In genomic region chr22:23376256-23376655, GRCh38 we compare ENCODE assay signal across 8 cellular contexts.
DNase-seq lines count a peak whose midpoint lies in the region; ATAC-seq and TF ChIP-seq lines count a peak whose summit lies in the region.

No MANE protein-coding gene starts in this region.

- H3K4me1 ChIP-seq in esophagus squamous epithelium (no peaks in the 10 kb centered on the region), psoas muscle (no peaks in the 10 kb centered on the region)

- CTCF ChIA-PET in AG04449 (lab: Yijun Ruan, JAX) = interaction anchor here (1.2 to 6.4 kb wide), 4 partner anchors 8 to 419 kb away, joined by 3 to 67 read pairs (median 4); no protein-coding TSS in a partner anchor

- no peak for TF ChIP-seq POLR2A in esophagus squamous epithelium (IDR thresholded peaks at IDR 0.05)

- H3K36me3 Mint-ChIP-seq in type B pancreatic cell = no peaks in the 10 kb centered on the region

- H3K4me3 ChIP-seq in AG04449 (ENCODE audit: low read depth, low read length) (no peak overlapping the region), fibroblast of the aortic adventitia (ENCODE audit: low read depth, low read length) (no peak overlapping the region), esophagus squamous epithelium (no peak overlapping the region), psoas muscle (no peak overlapping the region)

- peak; percentile 24 for TF ChIP-seq CTCF in AG04449 (IDR thresholded peaks at IDR 0.05; ENCODE audit: insufficient read depth, low read length, missing control alignments)
- peak; percentile 15 for TF ChIP-seq CTCF in fibroblast of the aortic adventitia (IDR thresholded peaks at IDR 0.05; ENCODE audit: insufficient read depth, low read length)
- TF ChIP-seq CTCF in type B pancreatic cell (conservative IDR thresholded peaks at IDR 0.05) = no peak
- peak in 2 of 6 experiments; percentile 9 to 30 for TF ChIP-seq CTCF in esophagus squamous epithelium (IDR thresholded peaks at IDR 0.05)
- no peak for TF ChIP-seq CTCF in psoas muscle (IDR thresholded peaks at IDR 0.05)

- no peak overlapping the region for H3K27ac ChIP-seq in esophagus squamous epithelium
- H3K27ac ChIP-seq in psoas muscle = no peak overlapping the region

- 48 to 61% methylated on average over 3 to 5 of the region's 6 CpGs for WGBS in esophagus squamous epithelium, 2 donors
- 54 to 66% (median 54%) methylated on average over 6 of the region's 6 CpGs for WGBS in psoas muscle, 3 donors

- H3K27ac Mint-ChIP-seq in type B pancreatic cell = peak overlapping the region; percentile 11

- ATAC-seq in psoas muscle = no peak

- DNase-seq in AG04449 (ENCODE audit: low read depth, low spot score) (no peak), GM19240 (ENCODE audit: insufficient read length, low spot score) (peak; percentile 75), SK-MEL-5 (ENCODE audit: low read depth, low spot score) (peak; percentile 81), fibroblast of the aortic adventitia (ENCODE audit: low read depth) (no peak), type B pancreatic cell (ENCODE audit: extremely low spot score, unreplicated experiment) (no peak), esophagus squamous epithelium (lab: John Stamatoyannopoulos, UW) (no peak), psoas muscle (no peak), D341Med (ENCODE audit: low spot score) (no peak)

- no peaks in the 10 kb centered on the region for H3K9me3 Mint-ChIP-seq in type B pancreatic cell

- H3K36me3 ChIP-seq in esophagus squamous epithelium = no peaks in the 10 kb centered on the region
- H3K36me3 ChIP-seq in psoas muscle (ENCODE audit: insufficient read depth in 1 of 2, low read depth in 1 of 2) = no peaks in the 10 kb centered on the region

- H3K9me3 ChIP-seq in esophagus squamous epithelium (no peaks in the 10 kb centered on the region), psoas muscle (no peaks in the 10 kb centered on the region)

- POLR2A ChIA-PET in AG04449 (lab: Yijun Ruan, JAX) = no interaction called here

- intact Hi-C loops in esophagus squamous epithelium (cut with DNase I) (no loop called here), psoas muscle (cut with DNase I) (no loop called here)

- in situ Hi-C loops in SK-MEL-5 (cut with HindIII; ENCODE audit: low pct_unique_long_range_greater_than_20kb, low sequenced_read_pairs) = no loop called here

- H3K27me3 Mint-ChIP-seq in type B pancreatic cell = peaks cover 6% of the 10 kb centered on the region

- H3K4me3 Mint-ChIP-seq in type B pancreatic cell = no peak overlapping the region

- peaks cover 5% of the 10 kb centered on the region for H3K4me1 Mint-ChIP-seq in type B pancreatic cell (ENCODE audit: unreplicated experiment)

- H3K27me3 ChIP-seq in esophagus squamous epithelium = peaks cover 0 to 15% (median 0%) of the 10 kb centered on the region in 4 donors
- H3K27me3 ChIP-seq in psoas muscle (ENCODE audit: insufficient read depth in 3 of 3, low read length in 2 of 3) = peaks cover 0 to 13% (median 0%) of the 10 kb centered on the region in 3 donors

Comparison
In these comparisons a context has a peak if more than half of its experiments do, and no peak if none do; other contexts are left out.
1. DNase-seq: peak in GM19240 (single experiment) and SK-MEL-5 (single experiment); none in AG04449 (single experiment), fibroblast of the aortic adventitia (single experiment), type B pancreatic cell (single experiment), esophagus squamous epithelium (single experiment), psoas muscle (0 of 2) and D341Med (single experiment).
2. CTCF ChIP-seq: peak in AG04449 (single experiment) and fibroblast of the aortic adventitia (single experiment); none in type B pancreatic cell (single experiment) and psoas muscle (single experiment).